ENCODE assay signal across 13 cellular contexts in genomic region chr11:76291576-76292526, GRCh38.
DNase-seq lines count a peak whose midpoint lies in the region; ATAC-seq and TF ChIP-seq lines count a peak whose summit lies in the region.
"Had no signal": no experiment of that assay in that cellular context is flagged by ENCODE, and none has a peak within 500 bp of the region (broad histone marks: within the 10 kb centered on the region; RNA-seq: fewer than 3 reads in every experiment).

No MANE protein-coding gene starts in this region.

- peak; percentile 68 for DNase-seq in DMS79 (lab: John Stamatoyannopoulos, UW)
- DNase-seq in HK-2 (ENCODE audit: unreplicated experiment), result peak; percentile 19
- no peak for DNase-seq in Panc1 (ENCODE audit: low read depth, low spot score)
- no peak for DNase-seq in neural crest cell (ENCODE audit: low read depth, low spot score)
- no peak for DNase-seq in SK-N-DZ (ENCODE audit: low spot score)
- DNase-seq: MV-4-11, T-helper 2 cell had no signal

- peak overlapping the region; percentile 12 for H3K27ac Mint-ChIP-seq in neural crest cell (ENCODE audit: unreplicated experiment)
- H3K27ac Mint-ChIP-seq: activated naive CD4-positive, alpha-beta T cell treated with anti-CD3 and anti-CD28 coated beads, Interleukin-2, amount 50 U/mL, for 24 hours had no signal

- H3K9me3 ChIP-seq in Panc1 (ENCODE audit: control insufficient read depth, insufficient read depth, low read depth, low read length), result no peaks in the 10 kb centered on the region
- H3K9me3 ChIP-seq: esophagus muscularis mucosa, right atrium auricular region had no signal

- CTCF ChIA-PET in Panc1 (lab: Charles Lee), result no interaction called here

- POLR2A ChIA-PET in Panc1 (lab: Charles Lee), result no interaction called here

- H3K36me3 ChIP-seq in Panc1 (ENCODE audit: control insufficient read depth, insufficient read depth, low read length), result no peaks in the 10 kb centered on the region
- H3K36me3 ChIP-seq: esophagus muscularis mucosa, right atrium auricular region had no signal

- H3K4me1 ChIP-seq in Panc1 (ENCODE audit: control insufficient read depth, insufficient read depth, low read length), result no peaks in the 10 kb centered on the region
- H3K4me1 ChIP-seq: esophagus muscularis mucosa, right atrium auricular region had no signal

- no peak overlapping the region for H3K27ac ChIP-seq in Panc1 (ENCODE audit: low read length)
- H3K27ac ChIP-seq: esophagus muscularis mucosa, right atrium auricular region had no signal

- no peak overlapping the region for H3K4me3 ChIP-seq in Panc1 (ENCODE audit: low read depth in 2 of 2, low read length in 2 of 2)
- H3K4me3 ChIP-seq: esophagus muscularis mucosa, right atrium auricular region had no signal

- H3K4me3 Mint-ChIP-seq in neural crest cell, result no peak overlapping the region
- H3K4me3 Mint-ChIP-seq: activated naive CD4-positive, alpha-beta T cell treated with anti-CD3 and anti-CD28 coated beads, Interleukin-2, amount 50 U/mL, for 24 hours had no signal

- ATAC-seq in Panc1 (peak; percentile 59), GM21367 (IDR thresholded peaks at IDR 0.05; ENCODE audit: unreplicated experiment) (no peak), GM19035 (IDR thresholded peaks at IDR 0.05; ENCODE audit: unreplicated experiment) (no peak), GM21576 (IDR thresholded peaks at IDR 0.05; ENCODE audit: unreplicated experiment) (no peak)

- H3K27me3 ChIP-seq in Panc1 (ENCODE audit: control insufficient read depth, insufficient read depth, low read length), result no peaks in the 10 kb centered on the region
- H3K27me3 ChIP-seq: esophagus muscularis mucosa, right atrium auricular region had no signal

- BruUV-seq in Panc1 (replicated peaks; lab: Mats Ljungman, UMichigan), result no TSS peak

- in situ Hi-C loops in Panc1 (cut with HindIII; ENCODE audit: low pct_unique_long_range_greater_than_20kb, low sequenced_read_pairs), result no loop called here

- no peaks in the 10 kb centered on the region for H3K27me3 Mint-ChIP-seq in neural crest cell (ENCODE audit: low read depth)
- H3K27me3 Mint-ChIP-seq: activated naive CD4-positive, alpha-beta T cell treated with anti-CD3 and anti-CD28 coated beads, Interleukin-2, amount 50 U/mL, for 24 hours had no signal

- no peaks in the 10 kb centered on the region for H3K9me3 Mint-ChIP-seq in neural crest cell
- H3K9me3 Mint-ChIP-seq: activated naive CD4-positive, alpha-beta T cell treated with anti-CD3 and anti-CD28 coated beads, Interleukin-2, amount 50 U/mL, for 24 hours had no signal

- H3K36me3 Mint-ChIP-seq in neural crest cell (ENCODE audit: low read depth), result no peaks in the 10 kb centered on the region
- H3K36me3 Mint-ChIP-seq: activated naive CD4-positive, alpha-beta T cell treated with anti-CD3 and anti-CD28 coated beads, Interleukin-2, amount 50 U/mL, for 24 hours had no signal

- intact Hi-C loops in Panc1 (cut with micrococcal nuclease; ENCODE audit: unreplicated experiment), result no loop called here

- no peaks in the 10 kb centered on the region for H3K4me1 Mint-ChIP-seq in neural crest cell

- no peak for TF ChIP-seq CTCF in Panc1 (IDR thresholded peaks at IDR 0.05)
- TF ChIP-seq CTCF in neural crest cell (conservative IDR thresholded peaks at IDR 0.05), result no peak

Comparison
In these comparisons a context has a peak if more than half of its experiments do, and no peak if none do; other contexts are left out.
1. DNase-seq: peak in DMS79 (single experiment) and HK-2 (single experiment); none in Panc1 (single experiment), neural crest cell (single experiment) and SK-N-DZ (single experiment).